21 cellular contexts compared by ENCODE assay signal in the genomic region with DNA sequence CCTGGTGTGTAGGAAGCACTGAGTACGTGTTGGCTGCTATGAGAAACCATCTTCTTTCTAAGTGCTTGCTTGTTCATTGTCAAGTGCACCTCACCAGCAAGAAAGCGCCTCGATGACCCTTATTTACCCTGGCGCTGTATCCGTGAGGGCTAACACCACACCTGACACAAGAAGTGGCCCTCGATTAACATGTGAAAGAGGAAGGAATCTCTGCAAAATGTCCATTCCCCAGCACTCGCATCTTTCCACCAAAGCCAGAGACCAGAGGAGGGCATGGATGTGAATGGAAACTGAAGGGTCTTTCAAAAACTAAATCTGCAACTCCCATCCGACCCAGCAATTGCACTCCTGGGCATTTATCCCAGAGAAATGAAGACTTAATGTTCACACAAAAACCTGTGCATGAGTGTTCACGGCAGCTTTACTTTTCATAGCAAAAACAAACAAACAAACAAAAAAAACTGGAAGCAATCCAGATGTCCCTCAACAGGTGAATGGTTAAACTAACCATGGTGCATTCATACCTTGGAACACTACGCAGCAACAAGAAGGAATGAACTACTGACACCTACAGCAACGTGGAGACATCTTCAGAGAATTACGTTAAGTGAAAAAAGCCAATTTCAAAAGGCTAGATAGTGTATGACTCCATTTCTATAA. TPM values are rescaled to one million over a fixed set of nuclear protein-coding genes. Genes with fewer than 3 reads are reported as not detected.
A peak's percentile ranks its signal among the peaks of the same experiment; 100 is the strongest.
DNase-seq lines count a peak whose midpoint lies in the region; ATAC-seq and TF ChIP-seq lines count a peak whose summit lies in the region.
"Had no signal": no experiment of that assay in that cellular context is flagged by ENCODE, and none has a peak within 500 bp of the region (broad histone marks: within the 10 kb centered on the region; RNA-seq: fewer than 3 reads in every experiment).

No MANE protein-coding gene starts in this region.

- H3K27ac ChIP-seq in 22Rv1: peak overlapping the region; percentile 93
- H3K27ac ChIP-seq in HEK293 (ENCODE audit: extremely low read depth, low read depth, low read length): no peak overlapping the region
- H3K27ac ChIP-seq in colonic mucosa: peak overlapping the region; percentile 47
- H3K27ac ChIP-seq: cardiac muscle cell, gastroesophageal sphincter had no signal

- CTCF ChIA-PET in HEK293 (lab: Yijun Ruan, JAX): no interaction called here

- H3K36me3 ChIP-seq in HEK293 (ENCODE audit: control insufficient read depth in 2 of 2, insufficient read depth in 1 of 2, low read length in 2 of 2): no peaks in the 10 kb centered on the region
- no peaks in the 10 kb centered on the region for H3K36me3 ChIP-seq in colonic mucosa
- H3K36me3 ChIP-seq: cardiac muscle cell, gastroesophageal sphincter had no signal

- ATAC-seq in HG02571 (IDR thresholded peaks at IDR 0.05; ENCODE audit: unreplicated experiment): no peak
- ATAC-seq in HG02852 (IDR thresholded peaks at IDR 0.05; ENCODE audit: unreplicated experiment): no peak
- ATAC-seq: esophagus mucosa, gastroesophageal sphincter, left lobe of liver had no signal

- intact Hi-C loops in colonic mucosa (cut with DNase I): no loop called here

- H3K4me1 ChIP-seq in HEK293 (ENCODE audit: control insufficient read depth, insufficient read depth, low read length) (0 out of 2 replicates have a peak, but pooled peaks cover 2% of the 10 kb centered on the region), colonic mucosa (peaks cover 16% of the 10 kb centered on the region)

- peak overlapping the region in 1 of 2 donors; percentile 51 for H3K9ac ChIP-seq in colonic mucosa (ENCODE audit: low read depth in 2 of 2, low read length in 2 of 2)

- H3K9me3 ChIP-seq in HEK293 (ENCODE audit: control insufficient read depth, insufficient read depth, low read depth, low read length): no peaks in the 10 kb centered on the region
- no peaks in the 10 kb centered on the region for H3K9me3 ChIP-seq in colonic mucosa
- H3K9me3 ChIP-seq: gastroesophageal sphincter had no signal

- no peaks in the 10 kb centered on the region for H3K27me3 ChIP-seq in colonic mucosa
- H3K27me3 ChIP-seq: cardiac muscle cell, gastroesophageal sphincter had no signal

- POLR2A ChIA-PET in HEK293 (lab: Yijun Ruan, JAX): no interaction called here

- peak; percentile 37 for DNase-seq in NCI-H2196 (lab: John Stamatoyannopoulos, UW; ENCODE audit: unreplicated experiment)
- no peak for DNase-seq in colonic mucosa
- DNase-seq in C1 segment of cervical spinal cord (lab: John Stamatoyannopoulos, UW): no peak
- no peak for DNase-seq in D341Med (ENCODE audit: low spot score)
- DNase-seq: activated CD4-positive, alpha-beta T cell treated with anti-CD3 and anti-CD28 coated beads, Interleukin-2, amount 10 ng/mL, durations not matched to agents 7 days and 5 days; activated CD8-positive, alpha-beta memory T cell treated with anti-CD3 and anti-CD28 coated beads, Interleukin-2, amount 50 U/mL, for 4 hours; activated gamma-delta T cell; CD4-positive, alpha-beta memory T cell; KG1; NCI-H345; stimulated activated CD4-positive, alpha-beta T cell treated with anti-CD3 and anti-CD28 coated beads, Interleukin-4, amount 100 ng/mL, for 24 hours had no signal

- H3K4me3 ChIP-seq in HEK293 (ENCODE audit: low read depth, low read length): no peak overlapping the region
- no peak overlapping the region for H3K4me3 ChIP-seq in colonic mucosa
- H3K4me3 ChIP-seq: cardiac muscle cell, gastroesophageal sphincter had no signal

- no peak for TF ChIP-seq CTCF in 22Rv1 (IDR thresholded peaks at IDR 0.05)
- TF ChIP-seq CTCF in HEK293 (tag by site-specific recombination; IDR thresholded peaks at IDR 0.05): no peak
- no peak for TF ChIP-seq CTCF in colonic mucosa (IDR thresholded peaks at IDR 0.05)

TF ChIP-seq in HEK293, 187 proteins besides CTCF, POLR2A, EP300 and RAD21:
- TF ChIP-seq, protein P1, sequence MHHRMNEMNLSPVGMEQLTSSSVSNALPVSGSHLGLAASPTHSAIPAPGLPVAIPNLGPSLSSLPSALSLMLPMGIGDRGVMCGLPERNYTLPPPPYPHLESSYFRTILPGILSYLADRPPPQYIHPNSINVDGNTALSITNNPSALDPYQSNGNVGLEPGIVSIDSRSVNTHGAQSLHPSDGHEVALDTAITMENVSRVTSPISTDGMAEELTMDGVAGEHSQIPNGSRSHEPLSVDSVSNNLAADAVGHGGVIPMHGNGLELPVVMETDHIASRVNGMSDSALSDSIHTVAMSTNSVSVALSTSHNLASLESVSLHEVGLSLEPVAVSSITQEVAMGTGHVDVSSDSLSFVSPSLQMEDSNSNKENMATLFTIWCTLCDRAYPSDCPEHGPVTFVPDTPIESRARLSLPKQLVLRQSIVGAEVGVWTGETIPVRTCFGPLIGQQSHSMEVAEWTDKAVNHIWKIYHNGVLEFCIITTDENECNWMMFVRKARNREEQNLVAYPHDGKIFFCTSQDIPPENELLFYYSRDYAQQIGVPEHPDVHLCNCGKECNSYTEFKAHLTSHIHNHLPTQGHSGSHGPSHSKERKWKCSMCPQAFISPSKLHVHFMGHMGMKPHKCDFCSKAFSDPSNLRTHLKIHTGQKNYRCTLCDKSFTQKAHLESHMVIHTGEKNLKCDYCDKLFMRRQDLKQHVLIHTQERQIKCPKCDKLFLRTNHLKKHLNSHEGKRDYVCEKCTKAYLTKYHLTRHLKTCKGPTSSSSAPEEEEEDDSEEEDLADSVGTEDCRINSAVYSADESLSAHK (tag by site-specific recombination; IDR thresholded peaks at IDR 0.05): no peak
- TF ChIP-seq SCRT2 (tag by site-specific recombination; IDR thresholded peaks at IDR 0.05): peak; percentile 68

RNA-seq across cellular contexts. Expression of gene PMEPA1, which starts 32.4 kb away (rescaled TPM):
- total RNA-seq in colonic mucosa: 10 to 100 TPM; 13.0 to 26.1 TPM

RNA-seq across cellular contexts. Expression of gene ZBP1, which starts 57.2 kb away (rescaled TPM):
- 1 to 10 TPM; 2.7 to 3.4 TPM for total RNA-seq in colonic mucosa
- total RNA-seq: cardiac muscle cell, pulmonary artery endothelial cell, urinary bladder had no signal
